ENCODE assay signal across 14 cellular contexts in the genomic region with DNA sequence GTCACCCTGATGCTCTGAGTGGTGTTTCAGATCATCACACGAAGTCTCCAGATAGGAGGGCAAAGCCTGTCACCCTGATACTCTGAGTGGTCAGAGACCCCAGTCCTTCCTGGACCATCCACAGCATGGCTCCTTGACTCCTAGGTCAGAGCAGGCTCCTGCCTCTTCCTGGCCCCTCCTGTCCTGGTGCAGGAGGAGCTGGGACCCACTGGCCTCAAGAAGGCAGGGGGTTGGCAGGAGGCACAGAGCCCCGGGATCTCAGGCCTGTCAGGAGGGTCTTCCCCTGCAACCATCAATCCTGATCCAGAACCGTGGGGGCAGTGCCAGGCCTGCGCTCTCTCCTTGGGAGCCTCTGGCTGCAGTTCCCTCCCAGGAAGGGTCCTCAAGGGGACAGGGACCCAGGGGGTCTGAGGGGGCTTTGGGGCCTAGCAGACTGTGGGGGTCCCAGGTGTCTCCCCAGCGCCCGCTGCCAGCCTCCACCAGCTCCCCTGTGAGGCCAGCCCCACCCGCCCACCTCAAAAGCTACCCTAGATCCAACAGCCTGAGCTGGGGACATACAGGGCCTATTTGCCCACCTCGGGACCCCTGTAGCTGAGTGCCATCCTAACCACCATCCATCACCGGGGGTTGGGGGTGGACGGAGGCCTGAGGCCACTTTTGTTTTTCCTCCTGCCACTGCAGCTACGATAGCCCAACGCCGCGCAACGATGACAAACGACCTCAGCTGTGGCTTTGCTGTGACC. TPM values are rescaled to one million over a fixed set of nuclear protein-coding genes. Genes with fewer than 3 reads are reported as not detected.
DNase-seq lines count a peak whose midpoint lies in the region; ATAC-seq and TF ChIP-seq lines count a peak whose summit lies in the region.
"Had no signal": no experiment of that assay in that cellular context is flagged by ENCODE, and none has a peak within 500 bp of the region (broad histone marks: within the 10 kb centered on the region; RNA-seq: fewer than 3 reads in every experiment).

No MANE protein-coding gene starts in this region.

- H3K4me3 Mint-ChIP-seq in endodermal cell, result no peak overlapping the region
- H3K4me3 Mint-ChIP-seq: HFFc6 had no signal

- no peak overlapping the region for H2AFZ ChIP-seq in neuronal stem cell (ENCODE audit: low read length)

- H3K27ac ChIP-seq in endodermal cell (ENCODE audit: low read depth, low read length) (no peak overlapping the region), neuronal stem cell (replicated peaks; ENCODE audit: low read length) (no peak overlapping the region)
- H3K27ac ChIP-seq: C4-2B had no signal

- no peak overlapping the region for H3K18ac ChIP-seq in neuronal stem cell (ENCODE audit: low read length)

- H4K91ac ChIP-seq in neuronal stem cell (ENCODE audit: low read depth, low read length, poor library complexity), result no peak overlapping the region

- H3K4ac ChIP-seq in neuronal stem cell (ENCODE audit: low read length), result peak overlapping the region; percentile 66

- no peak overlapping the region for H2BK12ac ChIP-seq in neuronal stem cell (ENCODE audit: low read length)

- TF ChIP-seq CTCF in endodermal cell (conservative IDR thresholded peaks at IDR 0.05), result no peak

- no peak overlapping the region for H2BK120ac ChIP-seq in neuronal stem cell (ENCODE audit: low read depth, low read length)

- no peaks in the 10 kb centered on the region for H3K79me1 ChIP-seq in neuronal stem cell (ENCODE audit: low read depth, low read length)

- no peak overlapping the region for H4K8ac ChIP-seq in neuronal stem cell (ENCODE audit: low read depth, low read length)

- peaks cover 8% of the 10 kb centered on the region for H3K36me3 Mint-ChIP-seq in endodermal cell (ENCODE audit: low read depth)

- no peak for ATAC-seq in GM18502 (IDR thresholded peaks at IDR 0.05; ENCODE audit: poor library complexity, unreplicated experiment)

- H3K4me1 Mint-ChIP-seq in endodermal cell, result no peaks in the 10 kb centered on the region

- H3K4me1 ChIP-seq in endodermal cell (ENCODE audit: control insufficient read depth, insufficient read depth, low read length) (no peaks in the 10 kb centered on the region), neuronal stem cell (ENCODE audit: control insufficient read depth in 2 of 2, insufficient read depth in 1 of 2, low read depth in 1 of 2, low read length in 2 of 2) (no peaks in the 10 kb centered on the region)

- no peaks in the 10 kb centered on the region for H3K9me3 Mint-ChIP-seq in endodermal cell

- no peak overlapping the region for H3K23ac ChIP-seq in neuronal stem cell (ENCODE audit: low read depth, low read length, poor library complexity)

- no peak overlapping the region for H3K14ac ChIP-seq in neuronal stem cell (ENCODE audit: low read length)

- H3K27me3 Mint-ChIP-seq in endodermal cell (ENCODE audit: insufficient read depth), result no peaks in the 10 kb centered on the region

- H3K27ac Mint-ChIP-seq in endodermal cell, result no peak overlapping the region
- H3K27ac Mint-ChIP-seq: HFFc6 had no signal

- 91 to 95% methylated on average over 13 to 16 of the region's 16 CpGs for WGBS in endodermal cell (ENCODE audit: insufficient coverage in 1 of 2, insufficient read length in 1 of 2), 2 experiments
- no CpG with 5 or more reads among the region's 16 CpGs for WGBS in neuronal stem cell (ENCODE audit: extremely low coverage in 2 of 2, insufficient read length in 2 of 2, insufficient replicate concordance in 1 of 2), 2 donors

- peak overlapping the region; percentile 46 for H2AK5ac ChIP-seq in neuronal stem cell (ENCODE audit: low read depth, low read length)

- H3K36me3 ChIP-seq in H7 (replicated peaks; ENCODE audit: control insufficient read depth, insufficient read depth, low read length) (no peaks in the 10 kb centered on the region), endodermal cell (ENCODE audit: control insufficient read depth, insufficient read depth, low read length) (no peaks in the 10 kb centered on the region), neuronal stem cell (replicated peaks in 1 of 2; ENCODE audit: control insufficient read depth in 2 of 2, insufficient read depth in 2 of 2, low read length in 2 of 2) (no peaks in the 10 kb centered on the region)

- no peak overlapping the region for H2BK15ac ChIP-seq in neuronal stem cell (ENCODE audit: low read length)

- H2BK5ac ChIP-seq in neuronal stem cell (ENCODE audit: low read length), result no peak overlapping the region

- H3K27me3 ChIP-seq in H7 (ENCODE audit: control insufficient read depth, insufficient read depth, low read length), result no peaks in the 10 kb centered on the region
- H3K27me3 ChIP-seq in endodermal cell (ENCODE audit: control insufficient read depth, insufficient read depth, low read length, poor library complexity, severe bottlenecking), result no peaks in the 10 kb centered on the region
- H3K27me3 ChIP-seq in neuronal stem cell (ENCODE audit: control insufficient read depth in 3 of 3, insufficient read depth in 3 of 3, low read depth in 1 of 3, low read length in 3 of 3), result no peaks in the 10 kb centered on the region

- H3K9me3 ChIP-seq in endodermal cell (ENCODE audit: control insufficient read depth, low read length), result no peaks in the 10 kb centered on the region
- H3K9me3 ChIP-seq in neuronal stem cell (replicated peaks in 1 of 2; ENCODE audit: control insufficient read depth in 2 of 2, insufficient read depth in 1 of 2, low read depth in 1 of 2, low read length in 2 of 2), result no peaks in the 10 kb centered on the region

- H3K4me3 ChIP-seq in H7 (ENCODE audit: insufficient read depth, low read depth, low read length) (no peak overlapping the region), endodermal cell (ENCODE audit: low read length) (no peak overlapping the region), neuronal stem cell (ENCODE audit: low read length in 2 of 2) (no peak overlapping the region)

- no peak overlapping the region for H3K4me2 ChIP-seq in neuronal stem cell (ENCODE audit: insufficient read depth, low read length, poor library complexity, severe bottlenecking)

- H3K9ac ChIP-seq in endodermal cell (ENCODE audit: extremely low read depth, low read length, poor library complexity, severe bottlenecking) (no peak overlapping the region), neuronal stem cell (ENCODE audit: low read depth, low read length, poor library complexity) (no peak overlapping the region)

- peak; percentile 54 for DNase-seq in activated effector memory CD4-positive, alpha-beta T cell treated with anti-CD3 and anti-CD28 coated beads, Interleukin-2, amount 50 U/mL, for 16 hours
- no peak for DNase-seq in activated effector memory CD4-positive, alpha-beta T cell treated with Interleukin-2 at 50 U/mL for 16 hours
- DNase-seq in H7, result peak; percentile 51
- peak; percentile 37 for DNase-seq in endodermal cell
- no peak for DNase-seq in neuronal stem cell (ENCODE audit: low spot score)
- DNase-seq in NCI-H2029 (lab: John Stamatoyannopoulos, UW), result no peak
- no peak for DNase-seq in dedifferentiated amniotic fluid mesenchymal stem cell (ENCODE audit: extremely low spot score)
- DNase-seq: DMS 273 treated with DMSO at 0.1 percent for 48 hours, HFFc6, KG1, NCI-H1048, NCI-H524 had no signal

RNA-seq across cellular contexts. Expression of a gene that starts 27.5 kb away (rescaled TPM):
- 243 and 283 TPM in 2 replicates for total RNA-seq in H7 (2014; rRNA removed; shearing (Covaris generic))
- 100 to 1,000 TPM; 232 to 407 TPM for total RNA-seq in endodermal cell
- 172 TPM for polyA plus RNA-seq in endodermal cell (2013, experiment 1 of 2)
- 154 TPM for polyA plus RNA-seq in endodermal cell (2013, experiment 2 of 2)
- 54.3 TPM for polyA plus RNA-seq in neuronal stem cell (2013, experiment 1 of 2)
- polyA plus RNA-seq in neuronal stem cell (2013, experiment 2 of 2), result 53.4 TPM

Comparison
In these comparisons a context has a peak if more than half of its experiments do, and no peak if none do; other contexts are left out.
1. DNase-seq: peak in activated effector memory CD4-positive, alpha-beta T cell treated with anti-CD3 and anti-CD28 coated beads, Interleukin-2, amount 50 U/mL, for 16 hours (single experiment), H7 (single experiment) and endodermal cell (single experiment); none in activated effector memory CD4-positive, alpha-beta T cell treated with Interleukin-2 at 50 U/mL for 16 hours (single experiment), neuronal stem cell (single experiment), NCI-H2029 (single experiment) and dedifferentiated amniotic fluid mesenchymal stem cell (single experiment).